Comparison of ENCODE assay signal across 31 cellular contexts in the genomic region with DNA sequence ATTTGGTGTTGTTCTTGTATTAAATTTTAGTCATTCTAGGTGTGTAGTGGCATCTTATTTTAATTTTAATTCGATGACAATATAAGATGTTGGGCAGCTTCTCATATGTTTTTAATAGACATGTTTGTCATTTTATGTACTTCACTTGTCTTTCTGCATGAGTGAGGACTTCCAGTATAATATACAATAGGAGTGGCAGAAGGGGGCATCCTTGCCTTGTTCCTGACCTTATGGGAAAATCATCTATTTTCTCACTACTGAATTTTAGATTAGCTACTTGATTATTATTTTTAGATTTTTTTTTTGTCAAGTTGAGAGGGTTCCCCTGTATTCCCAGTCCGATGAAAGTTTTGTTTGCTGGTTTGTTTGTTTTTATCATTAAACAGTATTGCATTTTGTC.
"Had no signal": no experiment of that assay in that cellular context is flagged by ENCODE, and none has a peak within 500 bp of the region (broad histone marks: within the 10 kb centered on the region; RNA-seq: fewer than 3 reads in every experiment).

No MANE protein-coding gene starts in this region.

- H3K27ac Mint-ChIP-seq: dendritic cell treated with granulocyte-macrophage colony-stimulating factor and Interleukin-4, amounts not matched to agents 40 ng/mL and 50 ng/mL, for 4 days; mesothelial cell of epicardium; naive B cell; natural killer cell treated with Interleukin-12 subunit alpha and Interleukin-12 subunit beta and Interleukin-15 and Interleukin-18, amount 100 ng/mL, for 72 hours; stimulated activated naive CD8-positive, alpha-beta T cell treated with anti-CD3 and anti-CD28 coated beads, Interleukin-15, amount 100 ng/mL, for 72 hours; type B pancreatic cell had no signal

- FAIRE-seq: endothelial cell of umbilical vein, islet of Langerhans, urothelium cell line had no signal

- H3K9me3 Mint-ChIP-seq: type B pancreatic cell had no signal

- H3K4me1 Mint-ChIP-seq: naive B cell; stimulated activated naive CD8-positive, alpha-beta T cell treated with anti-CD3 and anti-CD28 coated beads, Interleukin-15, amount 100 ng/mL, for 72 hours had no signal

- H3K36me3 ChIP-seq: colonic mucosa, esophagus muscularis mucosa, gastroesophageal sphincter, heart left ventricle, left lung, prostate gland, right atrium auricular region, tibial artery had no signal

- H3K4me2 ChIP-seq: smooth muscle cell had no signal

- DNase-seq: colonic mucosa; effector CD8-positive, alpha-beta T cell; foreskin keratinocyte; heart left ventricle; hippocampal formation; left cardiac atrium; left lung; mesenchymal stem cell; mucosa of descending colon; naive B cell; nucleus accumbens; stimulated activated CD4-positive, alpha-beta T cell treated with anti-CD3 and anti-CD28 coated beads, Interleukin-12 subunit alpha, Interleukin-12 subunit beta, amount 100 ng/mL, for 4 hours; stimulated activated CD4-positive, alpha-beta T cell treated with anti-CD3 and anti-CD28 coated beads, Interleukin-1b, Interleukin-23, amount 100 ng/mL, for 48 hours; stimulated activated CD4-positive, alpha-beta T cell treated with anti-CD3 and anti-CD28 coated beads, Interleukin-4, amount 100 ng/mL, for 1 hour; stimulated activated CD8-positive, alpha-beta memory T cell treated with anti-CD3 and anti-CD28 coated beads, Interleukin-4, amount 100 ng/mL, for 48 hours; stimulated activated naive CD4-positive, alpha-beta T cell; stimulated activated naive CD8-positive, alpha-beta T cell treated with anti-CD3 and anti-CD28 coated beads, Interleukin-15, amount 100 ng/mL, for 72 hours; tibial artery had no signal

- H3K9me3 ChIP-seq: colonic mucosa, esophagus muscularis mucosa, gastroesophageal sphincter, heart left ventricle, prostate gland, right atrium auricular region, tibial artery had no signal

- H3K27me3 ChIP-seq: colonic mucosa, esophagus muscularis mucosa, foreskin keratinocyte, gastroesophageal sphincter, heart left ventricle, left lung, right atrium auricular region, tibial artery had no signal

- H3K27ac ChIP-seq: colonic mucosa, esophagus muscularis mucosa, foreskin keratinocyte, gastroesophageal sphincter, heart left ventricle, left lung, prostate gland, right atrium auricular region, tibial artery had no signal

- H3K4me3 Mint-ChIP-seq: dendritic cell treated with granulocyte-macrophage colony-stimulating factor and Interleukin-4, amounts not matched to agents 40 ng/mL and 50 ng/mL, for 4 days; mesothelial cell of epicardium; naive B cell; natural killer cell treated with Interleukin-12 subunit alpha and Interleukin-12 subunit beta and Interleukin-15 and Interleukin-18, amount 100 ng/mL, for 72 hours; stimulated activated naive CD8-positive, alpha-beta T cell treated with anti-CD3 and anti-CD28 coated beads, Interleukin-15, amount 100 ng/mL, for 72 hours; type B pancreatic cell had no signal

- H3K36me3 Mint-ChIP-seq: mesothelial cell of epicardium, naive B cell, type B pancreatic cell had no signal

- ATAC-seq: foreskin keratinocyte; gastroesophageal sphincter; heart left ventricle; left cardiac atrium; left lung; mucosa of descending colon; natural killer cell treated with Interleukin-12 subunit alpha and Interleukin-12 subunit beta and Interleukin-15 and Interleukin-18, amount 100 ng/mL, for 72 hours; sciatic nerve; stimulated activated naive CD8-positive, alpha-beta T cell treated with anti-CD3 and anti-CD28 coated beads, Interleukin-15, amount 100 ng/mL, for 72 hours had no signal

- H3K4me1 ChIP-seq: colonic mucosa, esophagus muscularis mucosa, foreskin keratinocyte, gastroesophageal sphincter, heart left ventricle, left lung, prostate gland, right atrium auricular region, tibial artery had no signal

- H3K27me3 Mint-ChIP-seq: dendritic cell treated with granulocyte-macrophage colony-stimulating factor and Interleukin-4, amounts not matched to agents 40 ng/mL and 50 ng/mL, for 4 days; naive B cell; natural killer cell treated with Interleukin-12 subunit alpha and Interleukin-12 subunit beta and Interleukin-15 and Interleukin-18, amount 100 ng/mL, for 72 hours; stimulated activated naive CD8-positive, alpha-beta T cell treated with anti-CD3 and anti-CD28 coated beads, Interleukin-15, amount 100 ng/mL, for 72 hours; type B pancreatic cell had no signal

- H3K4me3 ChIP-seq: colonic mucosa, esophagus muscularis mucosa, gastroesophageal sphincter, heart left ventricle, left lung, mucosa of descending colon, prostate gland, right atrium auricular region, smooth muscle cell, tibial artery had no signal
